Comparison of ENCODE assay signal across 26 cellular contexts in the genomic region with DNA sequence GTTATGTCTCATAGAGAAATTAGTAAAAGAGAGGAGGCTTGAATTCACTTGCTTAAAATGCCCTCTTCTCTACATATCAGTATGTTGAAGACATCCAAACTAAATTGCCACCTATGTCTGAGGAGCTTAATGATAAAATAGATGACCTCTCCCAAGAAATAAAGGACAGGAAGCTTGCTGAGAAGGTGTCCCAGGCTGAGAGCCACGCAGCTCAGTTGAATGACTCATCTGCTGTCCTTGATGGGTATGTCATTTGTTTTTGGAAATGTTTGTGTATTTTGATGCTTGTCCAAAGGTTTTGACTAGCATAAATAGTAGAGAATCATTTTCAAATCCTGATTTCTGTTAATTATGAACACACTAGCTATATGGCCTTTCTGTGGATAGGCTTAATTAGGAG.
A peak's percentile ranks its signal among the peaks of the same experiment; 100 is the strongest.
DNase-seq lines count a peak whose midpoint lies in the region; ATAC-seq and TF ChIP-seq lines count a peak whose summit lies in the region.
"Had no signal": no experiment of that assay in that cellular context is flagged by ENCODE, and none has a peak within 500 bp of the region (broad histone marks: within the 10 kb centered on the region; RNA-seq: fewer than 3 reads in every experiment).

No MANE protein-coding gene starts in this region.

- TF ChIP-seq CTCF in choroid plexus epithelial cell (conservative IDR thresholded peaks at IDR 0.05; ENCODE audit: low read depth, low read length) (no peak), uterus (IDR thresholded peaks at IDR 0.05) (no peak)

- no peaks in the 10 kb centered on the region for H3K27me3 ChIP-seq in uterus
- H3K27me3 ChIP-seq: foreskin keratinocyte, testis had no signal

- no peak overlapping the region for H3K4me3 Mint-ChIP-seq in stimulated activated memory B cell treated with anti-CD40 and anti-IgM and Interleukin-4, amounts not matched to agents 10 μg/mL and 1 μg/mL and 100 μg/mL, for 72 hours
- H3K4me3 Mint-ChIP-seq: activated naive CD8-positive, alpha-beta T cell treated with anti-CD3 and anti-CD28 coated beads for 36 hours; activated T-helper 17 cell treated with anti-CD3 and anti-CD28 coated beads, Interleukin-2, amount 50 U/mL, for 72 hours; CD8-positive, alpha-beta T cell; IgD-negative memory B cell; stimulated activated naive B cell treated with anti-CD40 and anti-IgM and Interleukin-4, amounts not matched to agents 10 μg/mL and 1 μg/mL and 100 μg/mL, for 72 hours had no signal

- no peak for TF ChIP-seq POLR2A in uterus (IDR thresholded peaks at IDR 0.05)

- H3K27me3 Mint-ChIP-seq in stimulated activated memory B cell treated with anti-CD40 and anti-IgM and Interleukin-4, amounts not matched to agents 10 μg/mL and 1 μg/mL and 100 μg/mL, for 72 hours, result peaks cover 9% of the 10 kb centered on the region
- H3K27me3 Mint-ChIP-seq: activated naive CD8-positive, alpha-beta T cell treated with anti-CD3 and anti-CD28 coated beads for 36 hours; activated T-helper 17 cell treated with anti-CD3 and anti-CD28 coated beads, Interleukin-2, amount 50 U/mL, for 72 hours; IgD-negative memory B cell; stimulated activated naive B cell treated with anti-CD40 and anti-IgM and Interleukin-4, amounts not matched to agents 10 μg/mL and 1 μg/mL and 100 μg/mL, for 72 hours had no signal

- no peak overlapping the region for H3K27ac ChIP-seq in uterus
- H3K27ac ChIP-seq: foreskin keratinocyte, HL-60, psoas muscle, skin epidermis, testis had no signal

- intact Hi-C loops in uterus (cut with DNase I; ENCODE audit: low total_unique reads), result no loop called here

- H3K4me1 ChIP-seq in uterus, result no peaks in the 10 kb centered on the region
- H3K4me1 ChIP-seq: foreskin keratinocyte, psoas muscle, testis had no signal

- no peak for ATAC-seq in stimulated activated memory B cell treated with anti-CD40 and anti-IgM and Interleukin-4, amounts not matched to agents 10 μg/mL and 1 μg/mL and 100 μg/mL, for 72 hours
- no peak for ATAC-seq in HG02938 (IDR thresholded peaks at IDR 0.05; ENCODE audit: unreplicated experiment)
- ATAC-seq: activated T-helper 17 cell treated with anti-CD3 and anti-CD28 coated beads, Interleukin-2, amount 50 U/mL, for 72 hours; CD8-positive, alpha-beta T cell; foreskin keratinocyte; mucosa of descending colon; psoas muscle; stimulated activated naive B cell treated with anti-CD40 and anti-IgM and Interleukin-4, amounts not matched to agents 10 μg/mL and 1 μg/mL and 100 μg/mL, for 72 hours had no signal

- H3K4me1 Mint-ChIP-seq in stimulated activated memory B cell treated with anti-CD40 and anti-IgM and Interleukin-4, amounts not matched to agents 10 μg/mL and 1 μg/mL and 100 μg/mL, for 72 hours, result no peaks in the 10 kb centered on the region
- H3K4me1 Mint-ChIP-seq: activated T-helper 17 cell treated with anti-CD3 and anti-CD28 coated beads, Interleukin-2, amount 50 U/mL, for 72 hours; IgD-negative memory B cell; stimulated activated naive B cell treated with anti-CD40 and anti-IgM and Interleukin-4, amounts not matched to agents 10 μg/mL and 1 μg/mL and 100 μg/mL, for 72 hours had no signal

- no peak overlapping the region for H3K27ac Mint-ChIP-seq in stimulated activated memory B cell treated with anti-CD40 and anti-IgM and Interleukin-4, amounts not matched to agents 10 μg/mL and 1 μg/mL and 100 μg/mL, for 72 hours
- H3K27ac Mint-ChIP-seq: activated naive CD8-positive, alpha-beta T cell treated with anti-CD3 and anti-CD28 coated beads for 36 hours; activated T-helper 17 cell treated with anti-CD3 and anti-CD28 coated beads, Interleukin-2, amount 50 U/mL, for 72 hours; CD8-positive, alpha-beta T cell; IgD-negative memory B cell; stimulated activated naive B cell treated with anti-CD40 and anti-IgM and Interleukin-4, amounts not matched to agents 10 μg/mL and 1 μg/mL and 100 μg/mL, for 72 hours had no signal

- H3K4me3 ChIP-seq in choroid plexus epithelial cell (ENCODE audit: low read depth, low read length) (no peak overlapping the region), uterus (no peak overlapping the region)
- H3K4me3 ChIP-seq: mucosa of descending colon, psoas muscle, skin epidermis, testis had no signal

- H3K36me3 ChIP-seq in uterus, result no peaks in the 10 kb centered on the region

- DNase-seq in ELR (ENCODE audit: low read depth), result peak; percentile 21
- peak; percentile 54 for DNase-seq in M059J (ENCODE audit: low read depth)
- peak; percentile 9 for DNase-seq in choroid plexus epithelial cell (ENCODE audit: low read depth)
- DNase-seq in kidney tubule cell (ENCODE audit: low spot score), result peak; percentile 27
- DNase-seq in glomerular visceral epithelial cell (ENCODE audit: extremely low spot score), result no peak
- no peak for DNase-seq in uterus
- DNase-seq: activated CD4-positive, alpha-beta T cell treated with anti-CD3 and anti-CD28 coated beads, Interleukin-2, amount 50 U/mL, for 1 hour; activated CD8-positive, alpha-beta memory T cell treated with anti-CD3 and anti-CD28 coated beads, Interleukin-2, amount 50 U/mL, for 4 hours; activated naive CD8-positive, alpha-beta T cell treated with anti-CD3 and anti-CD28 coated beads for 36 hours; CD8-positive, alpha-beta T cell; DMS153; foreskin keratinocyte; hippocampal formation; mucosa of descending colon; NCI-H1436 treated with DMSO at 0.1 percent for 48 hours; NCI-H510A treated with DMSO at 0.1 percent for 48 hours; psoas muscle; stimulated activated naive B cell treated with anti-CD40 and anti-IgM and Interleukin-4, amounts not matched to agents 10 μg/mL and 1 μg/mL and 100 μg/mL, for 72 hours; T-helper 2 cell; testis had no signal

- no peaks in the 10 kb centered on the region for H3K9me3 ChIP-seq in uterus
- H3K9me3 ChIP-seq: mucosa of descending colon, psoas muscle, testis had no signal

- no peaks in the 10 kb centered on the region for H3K9me3 Mint-ChIP-seq in stimulated activated memory B cell treated with anti-CD40 and anti-IgM and Interleukin-4, amounts not matched to agents 10 μg/mL and 1 μg/mL and 100 μg/mL, for 72 hours
- H3K9me3 Mint-ChIP-seq: activated naive CD8-positive, alpha-beta T cell treated with anti-CD3 and anti-CD28 coated beads for 36 hours; activated T-helper 17 cell treated with anti-CD3 and anti-CD28 coated beads, Interleukin-2, amount 50 U/mL, for 72 hours; CD8-positive, alpha-beta T cell; IgD-negative memory B cell; stimulated activated naive B cell treated with anti-CD40 and anti-IgM and Interleukin-4, amounts not matched to agents 10 μg/mL and 1 μg/mL and 100 μg/mL, for 72 hours had no signal

- H3K36me3 Mint-ChIP-seq in stimulated activated memory B cell treated with anti-CD40 and anti-IgM and Interleukin-4, amounts not matched to agents 10 μg/mL and 1 μg/mL and 100 μg/mL, for 72 hours, result no peaks in the 10 kb centered on the region
- H3K36me3 Mint-ChIP-seq: activated naive CD8-positive, alpha-beta T cell treated with anti-CD3 and anti-CD28 coated beads for 36 hours; CD8-positive, alpha-beta T cell; IgD-negative memory B cell; stimulated activated naive B cell treated with anti-CD40 and anti-IgM and Interleukin-4, amounts not matched to agents 10 μg/mL and 1 μg/mL and 100 μg/mL, for 72 hours had no signal

Comparison
In these comparisons a context has a peak if more than half of its experiments do, and no peak if none do; other contexts are left out.
1. DNase-seq: peak in ELR (single experiment), M059J (single experiment), choroid plexus epithelial cell (single experiment) and kidney tubule cell (single experiment); none in glomerular visceral epithelial cell (single experiment) and uterus (0 of 2).